21 cellular contexts compared by ENCODE assay signal in the genomic region with DNA sequence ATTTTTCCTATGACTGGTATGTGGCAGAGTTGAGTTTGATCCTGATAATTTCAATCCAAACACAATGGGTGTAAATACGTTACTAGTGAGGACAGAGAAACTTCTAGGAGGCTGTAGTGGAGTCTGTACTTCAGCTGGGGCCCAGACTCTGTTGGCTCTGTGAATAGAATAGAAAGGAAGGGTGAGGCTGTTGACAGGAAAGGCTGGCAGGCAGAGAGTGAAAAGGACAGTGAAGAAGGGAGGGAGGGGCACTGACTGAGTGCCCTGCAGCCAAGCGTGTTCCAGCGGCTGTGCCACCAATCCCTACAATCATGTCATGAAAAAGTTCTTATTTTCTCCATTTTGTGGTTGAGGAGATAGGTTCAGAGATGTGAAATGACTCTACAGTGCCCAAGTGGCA.
DNase-seq lines count a peak whose midpoint lies in the region; ATAC-seq, FAIRE-seq and TF ChIP-seq lines count a peak whose summit lies in the region.
"Had no signal": no experiment of that assay in that cellular context is flagged by ENCODE, and none has a peak within 500 bp of the region (broad histone marks: within the 10 kb centered on the region; RNA-seq: fewer than 3 reads in every experiment).

No MANE protein-coding gene starts in this region.

- intact Hi-C loops in PC-3 (cut with micrococcal nuclease) (no loop called here), left cardiac atrium (cut with DNase I) (no loop called here), mucosa of descending colon (cut with DNase I, micrococcal nuclease) (no loop called here)

- H3K4me3 ChIP-seq in PC-3 (ENCODE audit: low read length) (no peak overlapping the region), mucosa of descending colon (no peak overlapping the region)

- H3K36me3 ChIP-seq in PC-3 (ENCODE audit: low read depth, low read length) (no peaks in the 10 kb centered on the region), mucosa of descending colon (ENCODE audit: low read depth) (no peaks in the 10 kb centered on the region)
- H3K36me3 ChIP-seq: neutrophil had no signal

- ATAC-seq in PC-3: peak; percentile 42; the same call in 1 of the 2 replicates
- ATAC-seq in left cardiac atrium: peak; percentile 38 to 75
- peak; percentile 65 for ATAC-seq in mucosa of descending colon
- no peak for ATAC-seq in HG03045 (IDR thresholded peaks at IDR 0.05; ENCODE audit: unreplicated experiment)
- ATAC-seq in HG02938 (IDR thresholded peaks at IDR 0.05; ENCODE audit: unreplicated experiment): no peak
- ATAC-seq: HCT116 had no signal

- POLR2A ChIA-PET in PC-3 (lab: Charles Lee; ENCODE audit: unreplicated experiment): no interaction called here

- FAIRE-seq in frontal cortex (lab: Jason Lieb, UNC): no peak
- FAIRE-seq: islet of Langerhans had no signal

- H3K79me2 ChIP-seq in PC-3 (ENCODE audit: low read length): no peaks in the 10 kb centered on the region

- H3K27me3 ChIP-seq in PC-3 (ENCODE audit: low read length): no peaks in the 10 kb centered on the region
- H3K27me3 ChIP-seq: neutrophil had no signal

- no peaks in the 10 kb centered on the region for H4K20me1 ChIP-seq in PC-3 (ENCODE audit: low read length)

- CTCF ChIA-PET in PC-3 (lab: Charles Lee): no interaction called here

- H3F3A ChIP-seq in PC-3 (ENCODE audit: low read length, unreplicated experiment): no peaks in the 10 kb centered on the region

- H3K9me3 ChIP-seq in PC-3 (ENCODE audit: low read length): no peaks in the 10 kb centered on the region
- H3K9me3 ChIP-seq in mucosa of descending colon: no peaks in the 10 kb centered on the region
- H3K9me3 ChIP-seq: neutrophil had no signal

- H3K4me2 ChIP-seq in PC-3 (ENCODE audit: low read length): no peak overlapping the region

- no peak overlapping the region for H3K27ac ChIP-seq in PC-3 (ENCODE audit: low read length)
- peak overlapping the region; percentile 7 for H3K27ac ChIP-seq in cingulate gyrus (ENCODE audit: low read depth, low read length)
- H3K27ac ChIP-seq: HL-60, neutrophil had no signal

- no peaks in the 10 kb centered on the region for H3K9me2 ChIP-seq in PC-3 (replicated peaks; ENCODE audit: low read length)

- TF ChIP-seq CTCF in PC-3 (conservative IDR thresholded peaks at IDR 0.05; ENCODE audit: low read depth, low read length) (no peak), mucosa of descending colon (IDR thresholded peaks at IDR 0.05) (no peak)

- no peak overlapping the region for H2AFZ ChIP-seq in PC-3 (ENCODE audit: low read length)

- H3K4me1 ChIP-seq in PC-3 (ENCODE audit: insufficient read depth, low read length) (peaks cover 10% of the 10 kb centered on the region), mucosa of descending colon (ENCODE audit: low read depth) (peaks cover 6% of the 10 kb centered on the region)

- no TSS peak for BruUV-seq in PC-3 (replicated peaks; lab: Mats Ljungman, UMichigan)

- H3K9ac ChIP-seq in PC-3 (ENCODE audit: low read length): no peak overlapping the region

- DNase-seq in PC-3 (no peak), left cardiac atrium (no peak), mucosa of descending colon (no peak), foreskin melanocyte (no peak), frontal cortex (ENCODE audit: low spot score in 2 of 2) (no peak)
- DNase-seq: activated CD4-positive, alpha-beta T cell treated with anti-CD3 and anti-CD28 coated beads, Interleukin-2, amount 10 ng/mL, durations not matched to agents 7 days and 5 days; activated CD8-positive, alpha-beta memory T cell treated with anti-CD3 and anti-CD28 coated beads, Interleukin-2, amount 50 U/mL, for 48 hours; CD4-positive, alpha-beta memory T cell; central memory CD4-positive, alpha-beta T cell; DND-41; effector CD4-positive, alpha-beta T cell; NCI-H187; RPMI8226; SW 1271 had no signal

Comparison
In these comparisons a context has a peak if more than half of its experiments do, and no peak if none do; other contexts are left out.
1. ATAC-seq: peak in PC-3 (single experiment), left cardiac atrium (2 of 2) and mucosa of descending colon (single experiment); none in HG03045 (single experiment) and HG02938 (single experiment).